In genomic region chr16:11234884-11235702, GRCh38 we compare ENCODE assay signal across 1 cellular context.
TF ChIP-seq lines count a peak whose summit lies in the region.

No MANE protein-coding gene starts in this region.

TF ChIP-seq in IMR-90, 13 proteins besides CTCF, POLR2A, EP300 and RAD21:
- TF ChIP-seq MAZ (IDR thresholded peaks at IDR 0.05; ENCODE audit: borderline replicate concordance, low read depth, low read length), result no peak
- TF ChIP-seq SMC3 (IDR thresholded peaks at IDR 0.05; ENCODE audit: low read depth, low read length), result no peak
- no peak for TF ChIP-seq BHLHE40 (IDR thresholded peaks at IDR 0.05; ENCODE audit: low read depth, low read length)
- no peak for TF ChIP-seq ELK1 (IDR thresholded peaks at IDR 0.05; ENCODE audit: borderline replicate concordance, low read depth, low read length)
- TF ChIP-seq MAFK (IDR thresholded peaks at IDR 0.05; ENCODE audit: low read depth, low read length), result no peak
- TF ChIP-seq MXI1 (IDR thresholded peaks at IDR 0.05; ENCODE audit: borderline replicate concordance, low read depth, low read length), result no peak
- no peak for TF ChIP-seq USF2 (IDR thresholded peaks at IDR 0.05; ENCODE audit: low read depth, low read length)
- no peak for TF ChIP-seq NFE2L2 (IDR thresholded peaks at IDR 0.05; ENCODE audit: low read depth, low read length)
- no peak for TF ChIP-seq RCOR1 (IDR thresholded peaks at IDR 0.05; ENCODE audit: insufficient replicate concordance, low read length)
- TF ChIP-seq RFX5 (IDR thresholded peaks at IDR 0.05; ENCODE audit: low read depth, low read length), result no peak
- no peak for TF ChIP-seq CEBPB (IDR thresholded peaks at IDR 0.05; ENCODE audit: low read depth, low read length)
